21 cellular contexts compared by ENCODE assay signal in the genomic region with DNA sequence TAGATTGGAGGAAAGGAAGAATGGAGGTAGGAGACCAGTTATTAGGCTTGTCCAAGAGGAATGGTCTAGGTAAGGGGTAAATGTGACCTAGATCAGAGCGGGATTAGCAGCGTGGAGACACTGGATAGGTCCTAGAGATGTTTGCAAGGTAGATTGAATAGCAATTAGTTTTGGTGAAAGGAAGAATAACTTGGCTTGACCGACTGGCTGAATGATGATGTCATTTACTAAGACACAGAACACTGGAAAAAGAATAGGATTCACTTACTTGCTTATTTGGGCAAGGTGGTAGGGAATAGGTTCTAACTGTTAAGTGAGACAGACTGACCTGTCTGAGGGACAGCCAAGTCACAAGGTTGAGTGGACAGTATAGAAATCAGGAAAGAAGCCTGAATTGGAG.
DNase-seq lines count a peak whose midpoint lies in the region; ATAC-seq, FAIRE-seq and TF ChIP-seq lines count a peak whose summit lies in the region.
"Had no signal": no experiment of that assay in that cellular context is flagged by ENCODE, and none has a peak within 500 bp of the region (broad histone marks: within the 10 kb centered on the region; RNA-seq: fewer than 3 reads in every experiment).

No MANE protein-coding gene starts in this region.

- H3K27me3 Mint-ChIP-seq in osteocyte (ENCODE audit: unreplicated experiment), result no peaks in the 10 kb centered on the region
- H3K27me3 Mint-ChIP-seq: B cell; CD4-positive, alpha-beta T cell had no signal

- no peak for TF ChIP-seq RAD21 in HepG2 (CRISPR knock-in tag; IDR thresholded peaks at IDR 0.05)

- TF ChIP-seq POLR2A in HepG2 (IDR thresholded peaks at IDR 0.05; ENCODE audit: insufficient read depth in 1 of 2, low read depth in 2 of 2, low read length in 2 of 2) (no peak), right lobe of liver (IDR thresholded peaks at IDR 0.05) (no peak)

- no peak overlapping the region for H2AFZ ChIP-seq in HepG2 (ENCODE audit: low read length)

- H3K36me3 ChIP-seq in HepG2 (replicated peaks in 1 of 2; ENCODE audit: control insufficient read depth in 1 of 2, insufficient read depth in 2 of 2, low read length in 2 of 2) (no peaks in the 10 kb centered on the region), right lobe of liver (no peaks in the 10 kb centered on the region)
- H3K36me3 ChIP-seq: BLaER1 treated with 17β-estradiol and CSF1 and Interleukin-3, amounts not matched to agents 10 nM and 100 nM had no signal

- peaks cover 14% of the 10 kb centered on the region for H3K4me1 Mint-ChIP-seq in osteocyte (ENCODE audit: unreplicated experiment)
- H3K4me1 Mint-ChIP-seq: B cell had no signal

- CTCF ChIA-PET in HepG2 (lab: Yijun Ruan, JAX; ENCODE audit: low intra/inter-chr PET ratio, low total read pairs), result no interaction called here

- WGBS in HepG2 (ENCODE audit: low lambda C conversion rate), result 0% methylated on average over 3 of the region's 3 CpGs
- 53% methylated on average over 3 of the region's 3 CpGs for WGBS in right lobe of liver (ENCODE audit: insufficient coverage, low coverage, low lambda C conversion rate, missing lambda C conversion rate)

- H3K27ac Mint-ChIP-seq in osteocyte (ENCODE audit: unreplicated experiment), result peak overlapping the region; percentile 20
- H3K27ac Mint-ChIP-seq: B cell; CD4-positive, alpha-beta T cell; CD8-positive, alpha-beta T cell had no signal

- intact Hi-C loops in HepG2 (cut with micrococcal nuclease; ENCODE audit: unreplicated experiment) (no loop called here), right lobe of liver (cut with DNase I) (no loop called here)

- H3K27ac ChIP-seq in HepG2 (ENCODE audit: extremely low read length, insufficient read depth, low read length) (no peak overlapping the region), right lobe of liver (no peak overlapping the region)
- H3K27ac ChIP-seq: 22Rv1; A549; BLaER1 treated with 17β-estradiol and CSF1 and Interleukin-3, amounts not matched to agents 10 nM and 100 nM; C4-2B had no signal

- H4K20me1 ChIP-seq in HepG2 (ENCODE audit: insufficient read depth, low read length), result no peaks in the 10 kb centered on the region
- H4K20me1 ChIP-seq: BLaER1 treated with 17β-estradiol and CSF1 and Interleukin-3, amounts not matched to agents 10 nM and 100 nM had no signal

- H3K9ac ChIP-seq in HepG2 (ENCODE audit: insufficient read depth, low read depth, low read length), result no peak overlapping the region
- H3K9ac ChIP-seq: BLaER1 treated with 17β-estradiol and CSF1 and Interleukin-3, amounts not matched to agents 10 nM and 100 nM had no signal

- DNase-seq in HepG2 (ENCODE audit: low spot score) (no peak), right lobe of liver (no peak), HTR-8/SVneo (ENCODE audit: insufficient read length, low spot score) (no peak), osteocyte (ENCODE audit: extremely low spot score, unreplicated experiment) (no peak), dermis blood vessel endothelial cell (no peak)
- DNase-seq in activated CD4-positive, alpha-beta T cell treated with anti-CD3 and anti-CD28 coated beads for 48 hours, result no peak
- DNase-seq: AML-193; Caco-2; Calu3; CD4-positive, alpha-beta T cell; CD8-positive, alpha-beta T cell; DMS79 treated with DMSO at 0.1 percent for 48 hours; GDM1 had no signal

- in situ Hi-C loops in HepG2 (cut with HindIII; ENCODE audit: extremely low pct_ligation_motif_present, low pct_unique_long_range_greater_than_20kb), result no loop called here

- H3K36me3 Mint-ChIP-seq in osteocyte (ENCODE audit: unreplicated experiment), result peaks cover 10% of the 10 kb centered on the region
- H3K36me3 Mint-ChIP-seq: CD8-positive, alpha-beta T cell had no signal

- TF ChIP-seq EP300 in HepG2 (IDR thresholded peaks at IDR 0.05; ENCODE audit: low read depth in 2 of 2, low read length in 2 of 2) (no peak), HepG2 (CRISPR knock-in tag; IDR thresholded peaks at IDR 0.05; ENCODE audit: borderline replicate concordance) (no peak)

- H3K4me3 ChIP-seq in HepG2 (replicated peaks in 1 of 3; ENCODE audit: insufficient read depth in 1 of 3, low read depth in 2 of 3, low read length in 3 of 3) (no peak overlapping the region), right lobe of liver (no peak overlapping the region)
- H3K4me3 ChIP-seq: A549; BLaER1 treated with 17β-estradiol and CSF1 and Interleukin-3, amounts not matched to agents 10 nM and 100 nM; GM12878 had no signal

- ATAC-seq in HepG2 (no peak), right lobe of liver (no peak)
- ATAC-seq: A549; CD8-positive, alpha-beta T cell; GM12878 had no signal

- no peak overlapping the region for H3K4me2 ChIP-seq in HepG2 (ENCODE audit: low read depth, low read length)
- H3K4me2 ChIP-seq: A549; BLaER1 treated with 17β-estradiol and CSF1 and Interleukin-3, amounts not matched to agents 10 nM and 100 nM had no signal

- no peaks in the 10 kb centered on the region for H3K79me2 ChIP-seq in HepG2 (ENCODE audit: insufficient read depth, low read length)

- no peak overlapping the region for H3K4me3 Mint-ChIP-seq in osteocyte (ENCODE audit: unreplicated experiment)
- H3K4me3 Mint-ChIP-seq: B cell; CD4-positive, alpha-beta T cell; CD8-positive, alpha-beta T cell had no signal

- H3K9me3 ChIP-seq in HepG2 (ENCODE audit: low read length) (no peaks in the 10 kb centered on the region), right lobe of liver (no peaks in the 10 kb centered on the region)
- H3K9me3 ChIP-seq: A549; BLaER1 treated with 17β-estradiol and CSF1 and Interleukin-3, amounts not matched to agents 10 nM and 100 nM; Caco-2 had no signal

- H3K4me1 ChIP-seq in HepG2 (ENCODE audit: insufficient read depth, low read length) (no peaks in the 10 kb centered on the region), right lobe of liver (no peaks in the 10 kb centered on the region)
- H3K4me1 ChIP-seq: A549; BLaER1 treated with 17β-estradiol and CSF1 and Interleukin-3, amounts not matched to agents 10 nM and 100 nM; Caco-2 had no signal

- no TSS peak for BruUV-seq in HepG2 (replicated peaks; lab: Mats Ljungman, UMichigan)

- TF ChIP-seq CTCF in HepG2 (CRISPR knock-in tag; IDR thresholded peaks at IDR 0.05) (no peak), right lobe of liver (IDR thresholded peaks at IDR 0.05) (no peak), osteocyte (IDR thresholded peaks at IDR 0.05) (no peak)

- no peak for FAIRE-seq in HepG2 (lab: Jason Lieb, UNC)
- peak; percentile 28 for FAIRE-seq in HTR-8/SVneo (lab: Jason Lieb, UNC)
- FAIRE-seq: A549, D721Med, GM12878, GM18507 had no signal

- peaks cover 11% of the 10 kb centered on the region for H3K9me3 Mint-ChIP-seq in osteocyte (ENCODE audit: unreplicated experiment)
- H3K9me3 Mint-ChIP-seq: CD4-positive, alpha-beta T cell; CD8-positive, alpha-beta T cell had no signal

- H3K27me3 ChIP-seq in HepG2 (ENCODE audit: control insufficient read depth in 1 of 2, insufficient read depth in 2 of 2, low read length in 2 of 2) (no peaks in the 10 kb centered on the region; a peak in 1 of 5 replicates), right lobe of liver (no peaks in the 10 kb centered on the region)
- H3K27me3 ChIP-seq: BLaER1 treated with 17β-estradiol and CSF1 and Interleukin-3, amounts not matched to agents 10 nM and 100 nM had no signal

- POLR2A ChIA-PET in HepG2 (lab: Yijun Ruan, JAX), result no interaction called here

TF ChIP-seq in HepG2, 621 proteins besides CTCF, POLR2A, EP300 and RAD21:
- TF ChIP-seq ATF7 (IDR thresholded peaks at IDR 0.05), result peak; percentile 91
- no peak for TF ChIP-seq ATF7 (CRISPR knock-in tag; IDR thresholded peaks at IDR 0.05)
- TF ChIP-seq NR2F1 (CRISPR knock-in tag; IDR thresholded peaks at IDR 0.05), result no peak
